ENCODE assay signal across 31 cellular contexts in genomic region chr14:68602507-68602906, GRCh38.
"Had no signal": no experiment of that assay in that cellular context is flagged by ENCODE, and none has a peak within 500 bp of the region (broad histone marks: within the 10 kb centered on the region; RNA-seq: fewer than 3 reads in every experiment).

No MANE protein-coding gene starts in this region.

- H3K79me2 ChIP-seq: parathyroid adenoma had no signal

- H3K27ac Mint-ChIP-seq: naive thymus-derived CD8-positive, alpha-beta T cell; natural killer cell treated with Interleukin-12 subunit alpha and Interleukin-12 subunit beta and Interleukin-15 and Interleukin-18, amount 100 ng/mL, for 72 hours; nephron progenitor cell; stimulated activated naive B cell treated with anti-CD40 and anti-IgM and Interleukin-4, amounts not matched to agents 10 μg/mL and 1 μg/mL and 100 μg/mL, for 72 hours had no signal

- H3K36me3 ChIP-seq: neutrophil, ovary, right lobe of liver, sigmoid colon, suprapubic skin, tibial artery, transverse colon, upper lobe of left lung, uterus had no signal

- H3K27ac ChIP-seq: neutrophil, ovary, parathyroid adenoma, psoas muscle, right lobe of liver, sigmoid colon, suprapubic skin, testis, tibial artery, transverse colon, upper lobe of left lung had no signal

- H3K4me3 Mint-ChIP-seq: naive B cell; naive thymus-derived CD8-positive, alpha-beta T cell; natural killer cell treated with Interleukin-12 subunit alpha and Interleukin-12 subunit beta and Interleukin-15 and Interleukin-18, amount 100 ng/mL, for 72 hours; nephron progenitor cell; neural crest cell; stimulated activated effector memory CD8-positive, alpha-beta T cell treated with anti-CD3 and anti-CD28 coated beads, Interleukin-12 subunit alpha, Interleukin-12 subunit beta, amount 100 ng/mL, for 72 hours; stimulated activated naive B cell treated with anti-CD40 and anti-IgM and Interleukin-4, amounts not matched to agents 10 μg/mL and 1 μg/mL and 100 μg/mL, for 72 hours; stimulated activated naive CD8-positive, alpha-beta T cell treated with anti-CD3 and anti-CD28 coated beads, Interleukin-15, amount 100 ng/mL, for 72 hours had no signal

- H3K27me3 Mint-ChIP-seq: naive B cell; naive thymus-derived CD8-positive, alpha-beta T cell; natural killer cell treated with Interleukin-12 subunit alpha and Interleukin-12 subunit beta and Interleukin-15 and Interleukin-18, amount 100 ng/mL, for 72 hours; progenitor cell of endocrine pancreas; stimulated activated naive CD8-positive, alpha-beta T cell treated with anti-CD3 and anti-CD28 coated beads, Interleukin-15, amount 100 ng/mL, for 72 hours had no signal

- H3K9me3 ChIP-seq: neutrophil, ovary, psoas muscle, right lobe of liver, sigmoid colon, suprapubic skin, testis, tibial artery, transverse colon, uterus had no signal

- H3K4me1 ChIP-seq: parathyroid adenoma, psoas muscle had no signal

- H3K9me3 Mint-ChIP-seq: natural killer cell treated with Interleukin-12 subunit alpha and Interleukin-12 subunit beta and Interleukin-15 and Interleukin-18, amount 100 ng/mL, for 72 hours; nephron progenitor cell; neural crest cell; stimulated activated effector memory CD8-positive, alpha-beta T cell treated with anti-CD3 and anti-CD28 coated beads, Interleukin-12 subunit alpha, Interleukin-12 subunit beta, amount 100 ng/mL, for 72 hours had no signal

- H3K36me3 Mint-ChIP-seq: natural killer cell treated with Interleukin-12 subunit alpha and Interleukin-12 subunit beta and Interleukin-15 and Interleukin-18, amount 100 ng/mL, for 72 hours; stimulated activated effector memory CD8-positive, alpha-beta T cell treated with anti-CD3 and anti-CD28 coated beads, Interleukin-12 subunit alpha, Interleukin-12 subunit beta, amount 100 ng/mL, for 72 hours had no signal

- H2AFZ ChIP-seq: parathyroid adenoma had no signal

- H3K4me3 ChIP-seq: ovary, psoas muscle, right lobe of liver, sigmoid colon, suprapubic skin, testis, tibial artery, transverse colon, upper lobe of left lung, uterus had no signal

- DNase-seq: naive B cell; naive thymus-derived CD8-positive, alpha-beta T cell; nephron progenitor cell; nucleus accumbens; ovary; posterior cingulate gyrus; psoas muscle; right cardiac atrium; sigmoid colon; small intestine; stimulated activated CD4-positive, alpha-beta T cell treated with anti-CD3 and anti-CD28 coated beads, Interleukin-15, amount 100 ng/mL, for 24 hours; stimulated activated CD4-positive, alpha-beta T cell treated with anti-CD3 and anti-CD28 coated beads, Interleukin-2, amount 100 ng/mL, for 24 hours; stimulated activated CD4-positive, alpha-beta T cell treated with anti-CD3 and anti-CD28 coated beads, Interleukin-2, amount 100 ng/mL, for 48 hours; stimulated activated CD4-positive, alpha-beta T cell treated with anti-CD3 and anti-CD28 coated beads, Interleukin-4, amount 100 ng/mL, for 24 hours; stimulated activated naive B cell treated with anti-CD40 and anti-IgM and Interleukin-4, amounts not matched to agents 10 μg/mL and 1 μg/mL and 100 μg/mL, for 72 hours; stimulated activated naive CD4-positive, alpha-beta T cell treated with Interleukin-2 at 50 U/mL for 16 hours; stimulated activated naive CD8-positive, alpha-beta T cell treated with anti-CD3 and anti-CD28 coated beads, Interleukin-15, amount 100 ng/mL, for 72 hours; substantia nigra; testis; transverse colon; upper lobe of left lung; uterus had no signal

- H3K9ac ChIP-seq: parathyroid adenoma had no signal

- H3K27me3 ChIP-seq: neutrophil, ovary, right lobe of liver, sigmoid colon, suprapubic skin, testis, tibial artery, transverse colon, upper lobe of left lung, uterus had no signal

- FAIRE-seq: small intestine had no signal

- ATAC-seq: naive thymus-derived CD8-positive, alpha-beta T cell; natural killer cell treated with Interleukin-12 subunit alpha and Interleukin-12 subunit beta and Interleukin-15 and Interleukin-18, amount 100 ng/mL, for 72 hours; psoas muscle; right cardiac atrium; right lobe of liver; stimulated activated effector memory CD8-positive, alpha-beta T cell treated with anti-CD3 and anti-CD28 coated beads, Interleukin-12 subunit alpha, Interleukin-12 subunit beta, amount 100 ng/mL, for 72 hours; stimulated activated naive B cell treated with anti-CD40 and anti-IgM and Interleukin-4, amounts not matched to agents 10 μg/mL and 1 μg/mL and 100 μg/mL, for 72 hours; stimulated activated naive CD8-positive, alpha-beta T cell treated with anti-CD3 and anti-CD28 coated beads, Interleukin-15, amount 100 ng/mL, for 72 hours had no signal
